8 cellular contexts compared by ENCODE assay signal in the genomic region with DNA sequence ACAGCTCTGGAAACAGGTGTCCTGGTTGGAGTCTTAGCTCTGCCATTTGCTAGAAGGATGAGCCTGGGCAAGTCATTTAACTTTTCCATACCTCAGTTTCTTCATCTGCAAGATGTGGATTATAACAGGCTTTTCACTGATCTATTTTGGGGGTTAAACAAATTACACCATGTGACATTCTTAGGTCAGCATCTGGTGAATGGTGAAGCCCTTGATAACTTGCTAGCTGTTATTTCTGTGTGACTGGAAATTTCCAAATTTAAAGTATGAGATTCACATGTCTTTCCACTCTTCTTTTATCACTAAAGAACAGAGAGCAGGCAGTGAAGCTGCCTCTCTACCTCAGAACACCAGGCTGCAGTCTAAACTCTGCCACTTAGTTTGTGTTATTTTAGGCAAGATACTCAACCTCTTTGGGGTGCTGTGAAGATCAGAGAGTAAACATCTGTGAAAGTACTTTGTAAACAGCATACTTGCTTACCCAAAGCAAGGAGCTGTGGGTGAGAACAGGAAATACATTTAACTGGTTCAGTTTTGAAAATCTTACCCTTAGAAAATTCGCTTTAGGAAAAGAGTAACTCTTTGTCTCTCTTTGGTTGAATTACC. TPM values are rescaled to one million over a fixed set of nuclear protein-coding genes. Genes with fewer than 3 reads are reported as not detected.
DNase-seq lines count a peak whose midpoint lies in the region; ATAC-seq lines count a peak whose summit lies in the region.
"Had no signal": no experiment of that assay in that cellular context is flagged by ENCODE, and none has a peak within 500 bp of the region (broad histone marks: within the 10 kb centered on the region; RNA-seq: fewer than 3 reads in every experiment).

No MANE protein-coding gene starts in this region.

- H3K27me3 ChIP-seq in naive thymus-derived CD4-positive, alpha-beta T cell (ENCODE audit: control insufficient read depth in 2 of 2, insufficient read depth in 2 of 2, low read length in 2 of 2), result no peaks in the 10 kb centered on the region

- ATAC-seq in GM18511 (IDR thresholded peaks at IDR 0.05; ENCODE audit: unreplicated experiment) (peak; percentile 68), GM21515 (IDR thresholded peaks at IDR 0.05; ENCODE audit: unreplicated experiment) (peak; percentile 84), HG03520 (IDR thresholded peaks at IDR 0.05; ENCODE audit: unreplicated experiment) (peak; percentile 63), GM18870 (IDR thresholded peaks at IDR 0.05; ENCODE audit: unreplicated experiment) (no peak)
- peak; percentile 72 for ATAC-seq in naive thymus-derived CD4-positive, alpha-beta T cell
- ATAC-seq: HCT116 had no signal

- H3K9me3 Mint-ChIP-seq in naive thymus-derived CD4-positive, alpha-beta T cell, result peaks cover 0 to 22% (median 0%) of the 10 kb centered on the region in 11 donors

- H3K36me3 ChIP-seq in naive thymus-derived CD4-positive, alpha-beta T cell (ENCODE audit: control insufficient read depth in 2 of 3, insufficient read depth in 3 of 3, low read length in 3 of 3), result no peaks in the 10 kb centered on the region

- H3K36me3 Mint-ChIP-seq in naive thymus-derived CD4-positive, alpha-beta T cell, result peaks cover 0 to 38% (median 0%) of the 10 kb centered on the region in 5 donors

- peaks cover 7 to 57% (median 17%) of the 10 kb centered on the region in 7 donors for H3K4me1 Mint-ChIP-seq in naive thymus-derived CD4-positive, alpha-beta T cell

- peak in 3 of 9 donors; percentile 7 to 23 (median 16) for DNase-seq in naive thymus-derived CD4-positive, alpha-beta T cell
- DNase-seq in caudate nucleus (lab: John Stamatoyannopoulos, UW), result no peak
- DNase-seq in AML-193 (lab: John Stamatoyannopoulos, UW), result no peak

- H3K4me3 Mint-ChIP-seq in naive thymus-derived CD4-positive, alpha-beta T cell, result peak overlapping the region in 3 of 10 donors; percentile 14 to 70 (median 18)

- H3K27me3 Mint-ChIP-seq in naive thymus-derived CD4-positive, alpha-beta T cell, result peaks cover 0 to 4% (median 0%) of the 10 kb centered on the region in 5 donors

- H3K27ac Mint-ChIP-seq in naive thymus-derived CD4-positive, alpha-beta T cell, result peak overlapping the region in 6 of 9 donors; percentile 1 to 90 (median 28)

- intact Hi-C loops in naive thymus-derived CD4-positive, alpha-beta T cell (cut with micrococcal nuclease), result loop anchor here in 1 of 2 donors (1.0 to 2.0 kb wide), 3 partner anchors 14 to 57 kb away; no protein-coding TSS in a partner anchor

- no peaks in the 10 kb centered on the region for H3K9me3 ChIP-seq in naive thymus-derived CD4-positive, alpha-beta T cell (ENCODE audit: control insufficient read depth in 2 of 3, low read length in 3 of 3)

- H3K4me1 ChIP-seq in naive thymus-derived CD4-positive, alpha-beta T cell (ENCODE audit: control insufficient read depth in 2 of 2, insufficient read depth in 2 of 2, low read length in 2 of 2), result peaks cover 0 to 29% of the 10 kb centered on the region in 2 donors

- POLR2A ChIA-PET in naive thymus-derived CD4-positive, alpha-beta T cell (lab: Charles Lee), result interaction anchor here (0.8 kb wide), 1 partner anchor 34 kb away, joined by 4 read pairs; no protein-coding TSS in a partner anchor

- H3K4me3 ChIP-seq in naive thymus-derived CD4-positive, alpha-beta T cell (ENCODE audit: low read length), result peak overlapping the region; percentile 6

- H3K27ac ChIP-seq in naive thymus-derived CD4-positive, alpha-beta T cell (ENCODE audit: low read depth, low read length), result no peak overlapping the region
- no peak overlapping the region for H3K27ac ChIP-seq in caudate nucleus (ENCODE audit: low read depth, low read length)

- CTCF ChIA-PET in naive thymus-derived CD4-positive, alpha-beta T cell (lab: Charles Lee), result interaction anchor here (1.4 kb wide), 1 partner anchor 12 kb away, joined by 5 read pairs; no protein-coding TSS in a partner anchor

RNA-seq across cellular contexts. Expression of gene SP4, which starts 15.5 kb away (rescaled TPM):
- 10 to 100 TPM; 41.9 to 48.5 (median 45.8) TPM for total RNA-seq in naive thymus-derived CD4-positive, alpha-beta T cell
- polyA plus RNA-seq in naive thymus-derived CD4-positive, alpha-beta T cell, result 10 to 100 TPM; 13.6 to 15.9 TPM
